20 cellular contexts compared by ENCODE assay signal in the genomic region with DNA sequence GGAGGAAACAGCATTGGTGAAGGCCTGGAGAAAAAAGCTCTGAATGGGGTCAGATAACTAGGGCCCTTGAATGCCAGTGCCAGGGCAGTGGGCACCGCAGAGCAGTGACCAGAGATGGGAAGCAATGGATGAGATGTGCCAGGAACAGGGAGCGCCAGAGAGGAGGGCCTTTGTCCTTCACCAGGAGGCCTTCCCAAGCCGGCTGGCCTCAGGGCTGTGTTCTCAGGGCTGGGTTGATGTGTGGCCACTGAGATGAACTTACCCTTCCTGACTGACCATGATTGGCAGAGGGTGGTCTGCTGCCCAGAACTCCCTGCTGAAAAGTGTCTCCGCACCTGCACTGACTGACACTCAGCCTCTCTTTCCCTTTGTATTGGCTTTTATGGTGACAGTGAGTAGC. TPM values are rescaled to one million over a fixed set of nuclear protein-coding genes. Genes with fewer than 3 reads are reported as not detected.
"Had no signal": no experiment of that assay in that cellular context is flagged by ENCODE, and none has a peak within 500 bp of the region (broad histone marks: within the 10 kb centered on the region; RNA-seq: fewer than 3 reads in every experiment).

No MANE protein-coding gene starts in this region.

- H3K4me1 ChIP-seq: adrenal gland, pancreas, sigmoid colon, tibial artery had no signal

- H3K27ac ChIP-seq: adrenal gland, cardiac muscle cell, epithelial cell of prostate, neutrophil, pancreas, sigmoid colon, tibial artery had no signal

- H3K4me3 ChIP-seq: adrenal gland, cardiac muscle cell, pancreas, sigmoid colon, tibial artery had no signal

- ATAC-seq: activated T-cell treated with anti-CD3 and anti-CD28 coated beads, Interleukin-2, amount 50 U/mL, for 72 hours; left ventricle myocardium superior; naive thymus-derived CD8-positive, alpha-beta T cell; stimulated activated effector memory CD8-positive, alpha-beta T cell treated with anti-CD3 and anti-CD28 coated beads, Interleukin-12 subunit alpha, Interleukin-12 subunit beta, amount 100 ng/mL, for 72 hours had no signal

- H3K9ac ChIP-seq: SK-N-SH had no signal

- H3K27me3 ChIP-seq: adrenal gland, cardiac muscle cell, pancreas, sigmoid colon, tibial artery had no signal

- H3K9me3 ChIP-seq: adrenal gland, neutrophil, pancreas, sigmoid colon, SK-N-SH, tibial artery had no signal

- H3K36me3 ChIP-seq: adrenal gland, cardiac muscle cell, neutrophil, pancreas, sigmoid colon, tibial artery had no signal

- DNase-seq: activated CD4-positive, CD25-positive, alpha-beta regulatory T cell treated with anti-CD3 and anti-CD28 coated beads, Interleukin-2, amount 50 U/mL, for 72 hours; activated gamma-delta T cell; activated T-cell treated with anti-CD3 and anti-CD28 coated beads, Interleukin-2, amount 50 U/mL, for 72 hours; adrenal gland; foreskin fibroblast; kidney; left ventricle myocardium superior; mesendoderm; pancreas; sigmoid colon; SK-N-SH; stimulated activated CD4-positive, alpha-beta T cell treated with anti-CD3 and anti-CD28 coated beads, Interleukin-4, amount 100 ng/mL, for 24 hours; tibial artery had no signal

- FAIRE-seq: kidney, pancreas had no signal

RNA-seq across cellular contexts. Expression of gene PSD2, which starts 57.4 kb away (rescaled TPM):
- total RNA-seq: activated CD8-positive, alpha-beta memory T cell treated with anti-CD3 and anti-CD28 coated beads for 36 hours; activated T-cell treated with anti-CD3 and anti-CD28 coated beads, Interleukin-2, amount 50 U/mL, for 72 hours; dermis microvascular lymphatic vessel endothelial cell; left ventricle myocardium superior had no signal
